ENCODE assay signal across 8 cellular contexts in genomic region chr6:3825331-3825831, GRCh38. TPM values are rescaled to one million over a fixed set of nuclear protein-coding genes. Genes with fewer than 3 reads are reported as not detected.
DNase-seq lines count a peak whose midpoint lies in the region; ATAC-seq and TF ChIP-seq lines count a peak whose summit lies in the region.

No MANE protein-coding gene starts in this region.

- H3K4me3 ChIP-seq in colonic mucosa = no peak overlapping the region
- no peak overlapping the region for H3K4me3 ChIP-seq in liver (ENCODE audit: low read depth in 1 of 3, low read length in 3 of 3)
- peak overlapping the region; percentile 29 for H3K4me3 ChIP-seq in suprapubic skin

- no peak for TF ChIP-seq POLR2A in suprapubic skin (IDR thresholded peaks at IDR 0.05)

- no peaks in the 10 kb centered on the region for H3K4me1 ChIP-seq in colonic mucosa
- peaks cover 8 to 33% (median 19%) of the 10 kb centered on the region in 4 donors for H3K4me1 ChIP-seq in liver (ENCODE audit: control insufficient read depth in 4 of 4, insufficient read depth in 4 of 4, low read length in 3 of 4)
- peaks cover 48% of the 10 kb centered on the region for H3K4me1 ChIP-seq in suprapubic skin

- TF ChIP-seq CTCF in colonic mucosa (IDR thresholded peaks at IDR 0.05) = no peak
- TF ChIP-seq CTCF in liver (IDR thresholded peaks at IDR 0.05; ENCODE audit: low read depth, low read length, missing input control) = no peak
- TF ChIP-seq CTCF in suprapubic skin (IDR thresholded peaks at IDR 0.05) = no peak

- intact Hi-C loops in colonic mucosa (cut with DNase I) = no loop called here

- WGBS in liver = 74% methylated on average over 15 of the region's 15 CpGs
- WGBS in suprapubic skin = 17% methylated on average over 15 of the region's 15 CpGs

- no peak for ATAC-seq in GM19023 (IDR thresholded peaks at IDR 0.05; ENCODE audit: unreplicated experiment)

- H3K27me3 ChIP-seq in colonic mucosa (no peaks in the 10 kb centered on the region), liver (ENCODE audit: control insufficient read depth in 4 of 4, insufficient read depth in 4 of 4, low read length in 3 of 4) (no peaks in the 10 kb centered on the region), suprapubic skin (no peaks in the 10 kb centered on the region)

- no peak for TF ChIP-seq EP300 in suprapubic skin (IDR thresholded peaks at IDR 0.05)

- H3K36me3 ChIP-seq in colonic mucosa (no peaks in the 10 kb centered on the region), liver (ENCODE audit: control insufficient read depth in 4 of 4, insufficient read depth in 3 of 4, low read depth in 1 of 4, low read length in 3 of 4) (no peaks in the 10 kb centered on the region), suprapubic skin (no peaks in the 10 kb centered on the region)

- DNase-seq in LHCN-M2 (ENCODE audit: low read depth) = peak; percentile 79
- DNase-seq in colonic mucosa = no peak
- DNase-seq in suprapubic skin (ENCODE audit: low spot score in 2 of 2) = peak in 1 of 2 donors; percentile 83
- DNase-seq in activated CD4-positive, alpha-beta T cell treated with anti-CD3 and anti-CD28 coated beads for 48 hours = no peak
- DNase-seq in NCI-H1048 (lab: John Stamatoyannopoulos, UW) = no peak
- no peak for DNase-seq in NCI-H2029 (lab: John Stamatoyannopoulos, UW)

- H3K9me3 ChIP-seq in colonic mucosa = no peaks in the 10 kb centered on the region
- H3K9me3 ChIP-seq in liver (ENCODE audit: control insufficient read depth in 4 of 4, low read length in 3 of 4) = no peaks in the 10 kb centered on the region
- no peaks in the 10 kb centered on the region for H3K9me3 ChIP-seq in suprapubic skin

- H3K9ac ChIP-seq in colonic mucosa (ENCODE audit: low read depth in 2 of 2, low read length in 2 of 2) = no peak overlapping the region
- peak overlapping the region; percentile 61 to 62 for H3K9ac ChIP-seq in liver (ENCODE audit: low read depth in 1 of 2, low read length in 2 of 2)

- TF ChIP-seq RAD21 in liver (IDR thresholded peaks at IDR 0.05) = no peak

- H3K27ac ChIP-seq in colonic mucosa (peak overlapping the region; percentile 74), liver (ENCODE audit: low read depth in 1 of 2, low read length in 2 of 2) (peak overlapping the region; percentile 76 to 94), suprapubic skin (peak overlapping the region; percentile 94)

TF ChIP-seq in liver, 16 proteins besides CTCF, POLR2A, EP300 and RAD21:
- TF ChIP-seq SP1 (IDR thresholded peaks at IDR 0.05) (no peak), FOXA2 (IDR thresholded peaks at IDR 0.05) (no peak), NR2F2 (IDR thresholded peaks at IDR 0.05) (no peak), ZBTB33 (IDR thresholded peaks at IDR 0.05) (no peak), YY1 (IDR thresholded peaks at IDR 0.05) (no peak), GABPA (IDR thresholded peaks at IDR 0.05 in 1 of 2, conservative IDR thresholded peaks at IDR 0.05 in 1 of 2) (no peak), HNF4A (conservative IDR thresholded peaks at IDR 0.05) (no peak), FOXA1 (IDR thresholded peaks at IDR 0.05) (no peak)
- TF ChIP-seq, protein P1, sequence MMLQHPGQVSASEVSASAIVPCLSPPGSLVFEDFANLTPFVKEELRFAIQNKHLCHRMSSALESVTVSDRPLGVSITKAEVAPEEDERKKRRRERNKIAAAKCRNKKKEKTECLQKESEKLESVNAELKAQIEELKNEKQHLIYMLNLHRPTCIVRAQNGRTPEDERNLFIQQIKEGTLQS (IDR thresholded peaks at IDR 0.05) = no peak

RNA-seq across cellular contexts. Expression of gene FAM50B, which starts 23.8 kb away (rescaled TPM):
- total RNA-seq in LHCN-M2 (2014; rRNA removed) (8.5 and 13.6 TPM in 2 replicates), colonic mucosa (1 to 10 TPM; 3.2 to 3.9 TPM), liver (10 to 100 TPM in 1 of 2 donors, 1 to 10 TPM in 1; 8.8 to 10.2 TPM), suprapubic skin (10 to 100 TPM in 3 of 4 donors, 1 to 10 TPM in 1; 8.5 to 15.7 (median 11.6) TPM)
- polyA plus RNA-seq in LHCN-M2 (2012) = 13.2 TPM
- 10 to 100 TPM; 11.9 to 12.3 TPM for polyA plus RNA-seq in liver

Comparison
In these comparisons a context has a peak if more than half of its experiments do, and no peak if none do; other contexts are left out.
1. H3K9ac ChIP-seq: peak in liver (2 of 2); none in colonic mucosa (0 of 2).
2. Peak in every context shown above with its lines, with median percentiles within 50 percentile points of each other: H3K27ac ChIP-seq.